ENCODE assay signal across 18 cellular contexts in the genomic region with DNA sequence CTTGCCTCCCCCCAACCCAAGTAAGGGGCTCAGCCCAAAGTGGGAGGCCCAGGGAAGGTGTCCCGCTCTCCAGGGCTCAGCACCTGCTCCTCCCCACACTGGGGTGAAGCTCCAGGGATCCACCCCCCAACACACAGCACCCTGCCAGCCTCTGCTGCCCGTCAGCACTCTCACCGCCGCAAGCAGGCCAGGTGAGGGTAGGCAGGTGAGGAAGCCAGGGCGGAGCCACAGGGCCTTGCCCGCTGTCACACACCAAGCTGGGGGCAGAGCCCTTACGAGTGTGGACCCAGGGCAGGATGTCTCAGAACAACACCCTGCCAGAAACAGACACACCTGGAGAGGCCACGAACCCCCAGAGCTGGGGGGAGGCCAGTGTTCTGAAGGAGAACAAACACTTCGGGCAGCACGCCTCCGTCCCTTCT. TPM values are rescaled to one million over a fixed set of nuclear protein-coding genes. Genes with fewer than 3 reads are reported as not detected.
DNase-seq lines count a peak whose midpoint lies in the region; ATAC-seq, FAIRE-seq and TF ChIP-seq lines count a peak whose summit lies in the region.
"Had no signal": no experiment of that assay in that cellular context is flagged by ENCODE, and none has a peak within 500 bp of the region (broad histone marks: within the 10 kb centered on the region; RNA-seq: fewer than 3 reads in every experiment).

No MANE protein-coding gene starts in this region.

- H3K4me3 ChIP-seq in pancreas: no peak overlapping the region
- H3K4me3 ChIP-seq: BLaER1 had no signal

- no peaks in the 10 kb centered on the region for H3K27me3 ChIP-seq in CD4-positive, alpha-beta T cell (ENCODE audit: control insufficient read depth, insufficient read depth, low read length)
- no peaks in the 10 kb centered on the region for H3K27me3 ChIP-seq in pancreas
- H3K27me3 ChIP-seq: BLaER1 had no signal

- H3K36me3 Mint-ChIP-seq in CD4-positive, alpha-beta T cell (ENCODE audit: low read depth): peaks cover 5% of the 10 kb centered on the region
- no peaks in the 10 kb centered on the region for H3K36me3 Mint-ChIP-seq in mesothelial cell of epicardium
- no peaks in the 10 kb centered on the region for H3K36me3 Mint-ChIP-seq in effector memory CD8-positive, alpha-beta T cell (ENCODE audit: insufficient read depth)

- peak overlapping the region; percentile 97 for H3K27ac Mint-ChIP-seq in CD4-positive, alpha-beta T cell
- H3K27ac Mint-ChIP-seq in mesothelial cell of epicardium: no peak overlapping the region
- peak overlapping the region in 1 of 2 donors; percentile 82 for H3K27ac Mint-ChIP-seq in effector memory CD8-positive, alpha-beta T cell
- H3K27ac Mint-ChIP-seq: HFFc6 had no signal

- CTCF ChIA-PET in CD4-positive, alpha-beta T cell (lab: Charles Lee): no interaction called here

- peak overlapping the region; percentile 12 for H3K4me3 Mint-ChIP-seq in CD4-positive, alpha-beta T cell
- no peak overlapping the region for H3K4me3 Mint-ChIP-seq in mesothelial cell of epicardium
- no peak overlapping the region for H3K4me3 Mint-ChIP-seq in effector memory CD8-positive, alpha-beta T cell
- H3K4me3 Mint-ChIP-seq: HFFc6 had no signal

- TF ChIP-seq CTCF in CD4-positive, alpha-beta T cell (IDR thresholded peaks at IDR 0.05): no peak
- no peak for TF ChIP-seq CTCF in pancreas (IDR thresholded peaks at IDR 0.05)
- no peak for TF ChIP-seq CTCF in mesothelial cell of epicardium (IDR thresholded peaks at IDR 0.05; ENCODE audit: unreplicated experiment)

- no peaks in the 10 kb centered on the region for H3K36me3 ChIP-seq in pancreas
- H3K36me3 ChIP-seq: BLaER1 had no signal

- H3K27ac ChIP-seq in CD4-positive, alpha-beta T cell (ENCODE audit: low read depth, low read length): peak overlapping the region; percentile 57
- H3K27ac ChIP-seq in pancreas: peak overlapping the region; percentile 49 to 87 (median 78)
- H3K27ac ChIP-seq: BLaER1 had no signal

- 15 to 19% methylated on average over 11 of the region's 11 CpGs for WGBS in pancreas, 2 donors

- POLR2A ChIA-PET in CD4-positive, alpha-beta T cell (lab: Charles Lee): interaction anchor here (1.2 kb wide), 1 partner anchor 19 kb away, joined by 4 read pairs; no protein-coding TSS in a partner anchor

- H3K9me3 Mint-ChIP-seq in CD4-positive, alpha-beta T cell: no peaks in the 10 kb centered on the region
- H3K9me3 Mint-ChIP-seq in mesothelial cell of epicardium: no peaks in the 10 kb centered on the region
- H3K9me3 Mint-ChIP-seq in effector memory CD8-positive, alpha-beta T cell: no peaks in the 10 kb centered on the region
- H3K9me3 Mint-ChIP-seq: HFFc6 had no signal

- no peak for FAIRE-seq in pancreas (lab: Jason Lieb, UNC)
- FAIRE-seq: frontal cortex, HTR-8/SVneo, islet of Langerhans had no signal

- no peak for ATAC-seq in CD4-positive, alpha-beta T cell (ENCODE audit: poor library complexity)
- peak; percentile 76 for ATAC-seq in esophagus mucosa
- peak; percentile 68 to 78 (median 74) for ATAC-seq in pancreas
- ATAC-seq in effector memory CD8-positive, alpha-beta T cell (replicated peaks): no peak

- no peaks in the 10 kb centered on the region for H3K9me3 ChIP-seq in CD4-positive, alpha-beta T cell (ENCODE audit: control insufficient read depth, low read length)
- no peaks in the 10 kb centered on the region for H3K9me3 ChIP-seq in pancreas
- H3K9me3 ChIP-seq: BLaER1 had no signal

- peaks cover 61% of the 10 kb centered on the region for H3K4me1 Mint-ChIP-seq in CD4-positive, alpha-beta T cell (ENCODE audit: low read depth)
- H3K4me1 Mint-ChIP-seq in mesothelial cell of epicardium: peaks cover 22% of the 10 kb centered on the region
- H3K4me1 Mint-ChIP-seq in effector memory CD8-positive, alpha-beta T cell (ENCODE audit: low read depth in 2 of 2): peaks cover 13 to 16% of the 10 kb centered on the region in 2 donors

- intact Hi-C loops in CD4-positive, alpha-beta T cell (cut with DNase I, micrococcal nuclease): loop anchor here in 1 of 2 experiments (10.0 kb wide), 1 partner anchor 530 kb away; a partner anchor contains a TSS
- intact Hi-C loops in pancreas (cut with DNase I): no loop called here

- H3K27me3 Mint-ChIP-seq in CD4-positive, alpha-beta T cell: no peaks in the 10 kb centered on the region
- H3K27me3 Mint-ChIP-seq in mesothelial cell of epicardium (ENCODE audit: low read depth): no peaks in the 10 kb centered on the region
- H3K27me3 Mint-ChIP-seq in effector memory CD8-positive, alpha-beta T cell: no peaks in the 10 kb centered on the region

- peak in 1 of 10 experiments; percentile 23 for DNase-seq in CD4-positive, alpha-beta T cell
- peak; percentile 70 for DNase-seq in NCI-H510A treated with DMSO at 0.1 percent for 48 hours (lab: John Stamatoyannopoulos, UW)
- DNase-seq in pancreas: peak; percentile 75 to 95 (median 90)
- DNase-seq in hippocampal formation (lab: John Stamatoyannopoulos, UW): no peak
- no peak for DNase-seq in NCI-H128 (lab: John Stamatoyannopoulos, UW; ENCODE audit: unreplicated experiment)
- DNase-seq in mesothelial cell of epicardium (ENCODE audit: low spot score in 2 of 2, unreplicated experiment in 2 of 2): no peak
- DNase-seq in effector memory CD8-positive, alpha-beta T cell: no peak
- DNase-seq: activated CD8-positive, alpha-beta memory T cell treated with anti-CD3 and anti-CD28 coated beads, Interleukin-2, amount 50 U/mL, for 48 hours; cortex of kidney; HFFc6; NCI-H524 treated with DMSO at 0.1 percent for 48 hours; nucleus accumbens; SHP77 had no signal

- peaks cover 52 to 59% (median 56%) of the 10 kb centered on the region in 3 donors for H3K4me1 ChIP-seq in pancreas

RNA-seq across cellular contexts. Expression of a gene that starts 19.5 kb away (rescaled TPM):
- total RNA-seq in CD4-positive, alpha-beta T cell: 1 to 10 TPM; 1.8 to 2.5 TPM
- total RNA-seq in esophagus mucosa (9.3 TPM), pancreas (10 to 100 TPM; 10.8 to 29.9 (median 22.5) TPM), mesothelial cell of epicardium (1.1 to 1.8 TPM (median 1.2 TPM) in 3 replicates)
- polyA plus RNA-seq in pancreas: 10 to 100 TPM; 22.2 to 34.3 TPM
- total RNA-seq: HFFc6 had no signal

RNA-seq across cellular contexts. Expression of a gene that starts 19.9 kb away (rescaled TPM):
- 10 to 100 TPM; 32.4 to 35.6 TPM for total RNA-seq in CD4-positive, alpha-beta T cell
- total RNA-seq in esophagus mucosa (43.4 TPM), pancreas (10 to 100 TPM; 12.3 to 22.5 (median 14.7) TPM), mesothelial cell of epicardium (34.4 to 38.2 TPM (median 35.9 TPM) in 3 replicates)
- polyA plus RNA-seq in pancreas: 10 to 100 TPM; 10.8 to 20.2 TPM

Comparison
In these comparisons a context has a peak if more than half of its experiments do, and no peak if none do; other contexts are left out.
1. ATAC-seq: peak in esophagus mucosa (single experiment) and pancreas (4 of 4); none in CD4-positive, alpha-beta T cell (single experiment) and effector memory CD8-positive, alpha-beta T cell (single experiment).
2. DNase-seq: peak in NCI-H510A treated with DMSO at 0.1 percent for 48 hours (single experiment) and pancreas (6 of 6); none in hippocampal formation (0 of 2), NCI-H128 (single experiment), mesothelial cell of epicardium (0 of 2) and effector memory CD8-positive, alpha-beta T cell (0 of 3).